In the genomic region with DNA sequence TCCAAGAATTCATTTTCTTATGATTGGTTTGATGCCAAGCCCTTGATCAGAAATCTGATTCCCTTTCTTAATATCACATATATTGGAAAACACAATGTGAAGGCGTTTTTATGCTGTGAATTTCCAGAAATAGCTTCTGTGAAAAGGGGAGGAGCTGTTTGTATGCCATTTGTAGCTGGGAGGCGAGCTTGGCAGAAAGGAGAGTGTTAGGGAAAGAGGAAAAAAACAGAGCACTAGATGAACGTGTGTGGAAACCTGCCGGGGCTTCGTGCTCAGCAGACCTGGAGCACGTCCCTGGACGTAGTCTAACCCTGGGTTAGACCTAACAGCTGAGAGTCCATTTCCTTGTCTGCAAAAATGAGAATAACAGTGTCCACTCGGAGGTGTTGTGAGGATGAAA, we compare ENCODE assay signal across 16 cellular contexts. TPM values are rescaled to one million over a fixed set of nuclear protein-coding genes. Genes with fewer than 3 reads are reported as not detected.
"Had no signal": no experiment of that assay in that cellular context is flagged by ENCODE, and none has a peak within 500 bp of the region (broad histone marks: within the 10 kb centered on the region; RNA-seq: fewer than 3 reads in every experiment).

No MANE protein-coding gene starts in this region.

- H3K4me3 Mint-ChIP-seq: activated T-cell treated with anti-CD3 and anti-CD28 coated beads, Interleukin-2, amount 50 U/mL, for 24 hours; natural killer cell; stimulated activated naive CD8-positive, alpha-beta T cell treated with anti-CD3 and anti-CD28 coated beads, Interleukin-15, amount 100 ng/mL, for 72 hours; T-helper 2 cell treated with Interferon-gamma antibody and Interleukin-4, amounts not matched to agents 5 μg/mL and 100 μg/mL, for 36 hours had no signal

- H3K36me3 Mint-ChIP-seq: natural killer cell had no signal

- H3K4me3 ChIP-seq: colonic mucosa, mucosa of descending colon, tibial artery had no signal

- H3K4me1 ChIP-seq: colonic mucosa had no signal

- H3K9me3 ChIP-seq: colonic mucosa, mucosa of descending colon, tibial artery had no signal

- DNase-seq: activated CD4-positive, alpha-beta T cell treated with anti-CD3 and anti-CD28 coated beads, Interleukin-2, amount 50 U/mL, for 4 hours; activated CD4-positive, CD25-positive, alpha-beta regulatory T cell treated with anti-CD3 and anti-CD28 coated beads, Interleukin-2, amount 50 U/mL, for 72 hours; activated effector memory CD4-positive, alpha-beta T cell treated with anti-CD3 and anti-CD28 coated beads, Interleukin-2, amount 50 U/mL, for 16 hours; activated T-cell treated with anti-CD3 and anti-CD28 coated beads, Interleukin-2, amount 50 U/mL, for 24 hours; amniotic stem cell; brain microvascular endothelial cell; colonic mucosa; hypothalamus; mucosa of descending colon; natural killer cell; SIG-M5; stimulated activated CD4-positive, alpha-beta T cell treated with anti-CD3 and anti-CD28 coated beads, Interleukin-4, amount 100 ng/mL, for 4 hours; stimulated activated naive CD8-positive, alpha-beta T cell treated with anti-CD3 and anti-CD28 coated beads, Interleukin-15, amount 100 ng/mL, for 72 hours; tibial artery had no signal

- H3K9me3 Mint-ChIP-seq: activated naive CD4-positive, alpha-beta T cell treated with anti-CD3 and anti-CD28 coated beads, Interleukin-2, amount 50 U/mL, for 72 hours; activated T-cell treated with anti-CD3 and anti-CD28 coated beads, Interleukin-2, amount 50 U/mL, for 24 hours; natural killer cell; stimulated activated naive CD8-positive, alpha-beta T cell treated with anti-CD3 and anti-CD28 coated beads, Interleukin-15, amount 100 ng/mL, for 72 hours; T-helper 2 cell treated with Interferon-gamma antibody and Interleukin-4, amounts not matched to agents 5 μg/mL and 100 μg/mL, for 36 hours had no signal

- H3K27ac Mint-ChIP-seq: activated naive CD4-positive, alpha-beta T cell treated with anti-CD3 and anti-CD28 coated beads, Interleukin-2, amount 50 U/mL, for 72 hours; activated T-cell treated with anti-CD3 and anti-CD28 coated beads, Interleukin-2, amount 50 U/mL, for 24 hours; natural killer cell; stimulated activated naive CD8-positive, alpha-beta T cell treated with anti-CD3 and anti-CD28 coated beads, Interleukin-15, amount 100 ng/mL, for 72 hours; T-helper 2 cell treated with Interferon-gamma antibody and Interleukin-4, amounts not matched to agents 5 μg/mL and 100 μg/mL, for 36 hours had no signal

- ATAC-seq: activated naive CD4-positive, alpha-beta T cell treated with anti-CD3 and anti-CD28 coated beads, Interleukin-2, amount 50 U/mL, for 72 hours; mucosa of descending colon; natural killer cell; stimulated activated naive CD8-positive, alpha-beta T cell treated with anti-CD3 and anti-CD28 coated beads, Interleukin-15, amount 100 ng/mL, for 72 hours had no signal

- H3K27me3 ChIP-seq: brain microvascular endothelial cell, tibial artery had no signal

- H3K4me1 Mint-ChIP-seq: natural killer cell had no signal

- H3K27ac ChIP-seq: brain microvascular endothelial cell, colonic mucosa, tibial artery had no signal

RNA-seq across cellular contexts. Expression of gene CLCN4, which starts 3.4 kb away (rescaled TPM):
- total RNA-seq: activated naive CD4-positive, alpha-beta T cell treated with anti-CD3 and anti-CD28 coated beads, Interleukin-2, amount 50 U/mL, for 72 hours had no signal
